ENCODE assay signal across 16 cellular contexts in genomic region chr2:215280326-215280725, GRCh38. TPM values are rescaled to one million over a fixed set of nuclear protein-coding genes. Genes with fewer than 3 reads are reported as not detected.
DNase-seq lines count a peak whose midpoint lies in the region; ATAC-seq and TF ChIP-seq lines count a peak whose summit lies in the region.
"Had no signal": no experiment of that assay in that cellular context is flagged by ENCODE, and none has a peak within 500 bp of the region (broad histone marks: within the 10 kb centered on the region; RNA-seq: fewer than 3 reads in every experiment).

No MANE protein-coding gene starts in this region.

- DNase-seq in A673 (ENCODE audit: low spot score) = peak; percentile 16
- DNase-seq in astrocyte of the hippocampus (ENCODE audit: low read depth, low spot score) = peak; percentile 38
- no peak for DNase-seq in mucosa of gallbladder (ENCODE audit: low spot score)
- no peak for DNase-seq in GM03348 (ENCODE audit: low spot score)
- no peak for DNase-seq in DMS53 treated with DMSO at 0.1 percent for 48 hours (lab: John Stamatoyannopoulos, UW; ENCODE audit: unreplicated experiment)
- DNase-seq: activated CD4-positive, alpha-beta T cell treated with anti-CD3 and anti-CD28 coated beads, Interleukin-2, amount 50 U/mL, for 4 hours; activated effector memory CD4-positive, alpha-beta T cell treated with anti-CD3 and anti-CD28 coated beads, Interleukin-2, amount 50 U/mL, for 16 hours; NCI-H510A had no signal

- POLR2A ChIA-PET in A673 (lab: Charles Lee; ENCODE audit: low non-redundant PET) = no interaction called here

- TF ChIP-seq CTCF in A673 (conservative IDR thresholded peaks at IDR 0.05; ENCODE audit: low read depth, low read length) = no peak

- intact Hi-C loops in A673 (cut with micrococcal nuclease; ENCODE audit: unreplicated experiment) = no loop called here

- H3K4me3 ChIP-seq in A673 (ENCODE audit: low read depth, low read length, poor library complexity, severe bottlenecking) = no peak overlapping the region
- H3K4me3 ChIP-seq: lung, smooth muscle cell, tibial nerve had no signal

- H3K27ac ChIP-seq in A673 (ENCODE audit: low read depth, low read length, poor library complexity, severe bottlenecking) = no peak overlapping the region
- H3K27ac ChIP-seq: HL-60, tibial nerve had no signal

- CTCF ChIA-PET in A673 (lab: Charles Lee) = no interaction called here

- no peaks in the 10 kb centered on the region for H3K4me1 ChIP-seq in A673 (ENCODE audit: insufficient read depth, low read length, poor library complexity, severe bottlenecking)
- H3K4me1 ChIP-seq: tibial nerve had no signal

- no peaks in the 10 kb centered on the region for H3K9me3 ChIP-seq in A673 (ENCODE audit: low read depth, low read length, poor library complexity, severe bottlenecking)
- H3K9me3 ChIP-seq: tibial nerve had no signal

- H3K36me3 ChIP-seq in A673 (ENCODE audit: insufficient read depth, low read length, poor library complexity, severe bottlenecking) = no peaks in the 10 kb centered on the region
- H3K36me3 ChIP-seq: tibial nerve had no signal

- H3K27me3 ChIP-seq in A673 (replicated peaks; ENCODE audit: insufficient read depth, low read depth, low read length, poor library complexity) = no peaks in the 10 kb centered on the region
- H3K27me3 ChIP-seq: tibial nerve had no signal

- BruUV-seq in A673 (replicated peaks; lab: Mats Ljungman, UMichigan) = no TSS peak

- ATAC-seq in GM19463 (IDR thresholded peaks at IDR 0.05; ENCODE audit: unreplicated experiment) (peak; percentile 60), HG03103 (IDR thresholded peaks at IDR 0.05; ENCODE audit: low read depth, unreplicated experiment) (peak; percentile 55), GM21528 (IDR thresholded peaks at IDR 0.05; ENCODE audit: low FRiP score, unreplicated experiment) (no peak)
- ATAC-seq: Right ventricle myocardium inferior had no signal

RNA-seq across cellular contexts. Expression of gene ATIC, which starts 31.5 kb away (rescaled TPM):
- 328 and 333 TPM in 2 replicates for total RNA-seq in A673 (2021)
- total RNA-seq in mucosa of gallbladder = 62.8 TPM

Comparison
In these comparisons a context has a peak if more than half of its experiments do, and no peak if none do; other contexts are left out.
1. DNase-seq: peak in A673 (single experiment) and astrocyte of the hippocampus (single experiment); none in mucosa of gallbladder (single experiment), GM03348 (single experiment) and DMS53 treated with DMSO at 0.1 percent for 48 hours (single experiment).